In genomic region chr10:104809288-104810090, GRCh38 we compare ENCODE assay signal across 9 cellular contexts.
DNase-seq lines count a peak whose midpoint lies in the region; ATAC-seq and TF ChIP-seq lines count a peak whose summit lies in the region.
"Had no signal": no experiment of that assay in that cellular context is flagged by ENCODE, and none has a peak within 500 bp of the region (broad histone marks: within the 10 kb centered on the region; RNA-seq: fewer than 3 reads in every experiment).

No MANE protein-coding gene starts in this region.

- DNase-seq in WERI-Rb-1, result peak; percentile 8
- DNase-seq in brain microvascular endothelial cell, result no peak
- DNase-seq in GM19240 (ENCODE audit: insufficient read length, low spot score), result no peak
- DNase-seq in NCI-H2227 treated with DMSO at 0.1 percent for 48 hours (lab: John Stamatoyannopoulos, UW), result no peak
- no peak for DNase-seq in endothelial cell (ENCODE audit: low spot score)

- no peak overlapping the region for H3K4me3 Mint-ChIP-seq in endothelial cell (ENCODE audit: unreplicated experiment)

- H3K27me3 ChIP-seq in BLaER1 (no peaks in the 10 kb centered on the region), WERI-Rb-1 (ENCODE audit: insufficient read depth, low read depth, severe bottlenecking) (no peaks in the 10 kb centered on the region), brain microvascular endothelial cell (replicated peaks) (no peaks in the 10 kb centered on the region)

- H3K9me3 ChIP-seq in BLaER1 (peaks cover 4% of the 10 kb centered on the region; the same call in 1 of the 2 replicates), WERI-Rb-1 (ENCODE audit: severe bottlenecking) (no peaks in the 10 kb centered on the region)
- H3K9me3 ChIP-seq: thoracic aorta had no signal

- peak overlapping the region; percentile 17; the same call in 1 of the 2 replicates for H3K4me3 ChIP-seq in BLaER1
- no peak overlapping the region for H3K4me3 ChIP-seq in WERI-Rb-1 (ENCODE audit: low read depth, low read length)
- H3K4me3 ChIP-seq in brain microvascular endothelial cell (ENCODE audit: low read depth, low read length), result no peak overlapping the region
- H3K4me3 ChIP-seq: thoracic aorta had no signal

- TF ChIP-seq CTCF in WERI-Rb-1 (IDR thresholded peaks at IDR 0.05; ENCODE audit: low read depth, low read length) (no peak), brain microvascular endothelial cell (IDR thresholded peaks at IDR 0.05; ENCODE audit: low read depth, low read length, missing control alignments) (no peak), endothelial cell (IDR thresholded peaks at IDR 0.05; ENCODE audit: unreplicated experiment) (no peak)

- H4K20me1 ChIP-seq in BLaER1, result no peaks in the 10 kb centered on the region

- H3K27ac ChIP-seq in BLaER1, result peak overlapping the region; percentile 82
- H3K27ac ChIP-seq in WERI-Rb-1, result no peak overlapping the region
- no peak overlapping the region for H3K27ac ChIP-seq in brain microvascular endothelial cell
- H3K27ac ChIP-seq: thoracic aorta had no signal

- no peaks in the 10 kb centered on the region for H3K36me3 Mint-ChIP-seq in endothelial cell (ENCODE audit: low read depth, unreplicated experiment)

- ATAC-seq in GM21381 (IDR thresholded peaks at IDR 0.05; ENCODE audit: unreplicated experiment), result peak; percentile 78
- peak; percentile 73 for ATAC-seq in HG03442 (IDR thresholded peaks at IDR 0.05; ENCODE audit: unreplicated experiment)

- H3K27me3 Mint-ChIP-seq in endothelial cell (ENCODE audit: unreplicated experiment), result peaks cover 1% of the 10 kb centered on the region

- in situ Hi-C loops in brain microvascular endothelial cell (cut with HindIII; ENCODE audit: low pct_ligation_motif_present, low sequenced_read_pairs), result no loop called here

- H3K36me3 ChIP-seq in BLaER1 (no peaks in the 10 kb centered on the region), WERI-Rb-1 (no peaks in the 10 kb centered on the region), brain microvascular endothelial cell (replicated peaks) (no peaks in the 10 kb centered on the region)
- H3K36me3 ChIP-seq: thoracic aorta had no signal

- H3K27ac Mint-ChIP-seq in endothelial cell (ENCODE audit: unreplicated experiment), result no peak overlapping the region

- peaks cover 46% of the 10 kb centered on the region for H3K4me1 ChIP-seq in BLaER1

- no peaks in the 10 kb centered on the region for H3K4me1 Mint-ChIP-seq in endothelial cell (ENCODE audit: unreplicated experiment)

- H3K9me3 Mint-ChIP-seq in endothelial cell (ENCODE audit: unreplicated experiment), result no peaks in the 10 kb centered on the region

- H3K4me2 ChIP-seq in BLaER1, result peak overlapping the region; percentile 79

- H3K9ac ChIP-seq in BLaER1, result peak overlapping the region; percentile 50; the same call in 1 of the 2 replicates
